8 cellular contexts compared by ENCODE assay signal in the genomic region with DNA sequence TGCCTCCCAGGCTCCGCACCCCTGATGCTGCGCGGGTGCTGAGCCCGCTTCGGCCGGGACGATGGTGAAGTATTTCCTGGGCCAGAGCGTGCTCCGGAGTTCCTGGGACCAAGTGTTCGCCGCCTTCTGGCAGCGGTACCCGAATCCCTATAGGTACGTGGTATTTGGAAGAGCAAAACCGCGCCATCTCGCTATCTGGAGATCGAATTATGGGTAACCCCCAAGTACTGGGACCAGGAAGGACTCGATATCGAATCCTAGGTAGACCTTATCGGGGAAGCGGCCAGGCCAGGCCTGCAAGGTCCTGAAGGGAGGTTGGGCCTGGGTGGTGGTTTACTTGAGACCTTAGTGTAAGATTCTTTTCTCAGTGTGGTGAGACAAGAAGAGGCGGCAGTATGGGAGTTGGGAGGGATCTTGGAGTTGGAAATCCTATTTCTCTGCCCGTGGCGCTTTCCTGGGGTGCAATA. TPM values are rescaled to one million over a fixed set of nuclear protein-coding genes. Genes with fewer than 3 reads are reported as not detected.
DNase-seq lines count a peak whose midpoint lies in the region; FAIRE-seq and TF ChIP-seq lines count a peak whose summit lies in the region.

No MANE protein-coding gene starts in this region.

- H3K9me3 ChIP-seq in mononuclear cell (ENCODE audit: low read depth, low read length) = no peaks in the 10 kb centered on the region

- peak overlapping the region; percentile 75 for H3K4me3 ChIP-seq in mononuclear cell (ENCODE audit: low read length)

- H3K4me1 ChIP-seq in mononuclear cell (ENCODE audit: insufficient read depth, low read length) = peaks cover 87% of the 10 kb centered on the region

- peak overlapping the region; percentile 85 for H3K4me3 Mint-ChIP-seq in chondrocyte (ENCODE audit: unreplicated experiment)

- no peak for FAIRE-seq in frontal cortex (lab: Jason Lieb, UNC)

- peak overlapping the region; percentile 88 for H3K27ac Mint-ChIP-seq in chondrocyte (ENCODE audit: unreplicated experiment)

- H3K9me3 Mint-ChIP-seq in chondrocyte (ENCODE audit: low read depth) = no peaks in the 10 kb centered on the region

- in situ Hi-C loops in G401 (cut with HindIII; ENCODE audit: low sequenced_read_pairs) = no loop called here
- in situ Hi-C loops in KBM-7 (cut with MboI; ENCODE audit: low pct_unique_long_range_greater_than_20kb, low sequenced_read_pairs) = no loop called here

- H3K27me3 ChIP-seq in mononuclear cell (ENCODE audit: insufficient read depth, low read length) = no peaks in the 10 kb centered on the region

- H3K36me3 Mint-ChIP-seq in chondrocyte (ENCODE audit: low read depth) = peaks cover 7% of the 10 kb centered on the region

- TF ChIP-seq CTCF in chondrocyte (IDR thresholded peaks at IDR 0.05) = no peak

- DNase-seq in G401 (ENCODE audit: low spot score) (peak; percentile 16), KBM-7 (peak; percentile 17), chondrocyte (ENCODE audit: low spot score) (no peak), NCI-H128 (lab: John Stamatoyannopoulos, UW; ENCODE audit: unreplicated experiment) (no peak), GM19238 (ENCODE audit: insufficient read length, low spot score) (no peak), frontal cortex (ENCODE audit: low spot score in 2 of 2) (no peak)
- DNase-seq in NK-92 treated with Interleukin-12 subunit alpha and Interleukin-12 subunit beta, amount 100 ng/mL, for 24 hours (lab: John Stamatoyannopoulos, UW) = no peak

- peaks cover 57% of the 10 kb centered on the region for H3K4me1 Mint-ChIP-seq in chondrocyte (ENCODE audit: low read depth)

- no peaks in the 10 kb centered on the region for H3K27me3 Mint-ChIP-seq in chondrocyte (ENCODE audit: low read depth)

RNA-seq across cellular contexts. Expression of gene PRELID1, which starts 0.4 kb away (rescaled TPM):
- total RNA-seq in G401 (2014; rRNA removed; shearing (Covaris generic)) = 393 and 426 TPM in 2 replicates
- total RNA-seq in chondrocyte (102 to 119 TPM (median 109 TPM) in 3 replicates), mononuclear cell (74.1 TPM), frontal cortex (42.4 TPM)

RNA-seq across cellular contexts. Expression of gene RAB24, which starts 0.4 kb away (rescaled TPM):
- 24.6 and 25.1 TPM in 2 replicates for total RNA-seq in G401 (2014; rRNA removed; shearing (Covaris generic))
- total RNA-seq in chondrocyte (31.5 to 37.3 TPM (median 36.7 TPM) in 3 replicates), mononuclear cell (20.1 TPM), frontal cortex (14.3 TPM)

RNA-seq across cellular contexts. Expression of gene MXD3, which starts 7.7 kb away (rescaled TPM):
- total RNA-seq in G401 (2014; rRNA removed; shearing (Covaris generic)) = 26.8 and 38.5 TPM in 2 replicates
- 6.5 to 9.4 TPM (median 8.4 TPM) in 3 replicates for total RNA-seq in chondrocyte
- total RNA-seq in mononuclear cell = 6.9 TPM
- total RNA-seq in frontal cortex = 3.7 TPM

RNA-seq across cellular contexts. Expression of gene LMAN2, which starts 47.5 kb away (rescaled TPM):
- 257 and 339 TPM in 2 replicates for total RNA-seq in G401 (2014; rRNA removed; shearing (Covaris generic))
- total RNA-seq in chondrocyte = 76.6 to 128 TPM (median 83.4 TPM) in 3 replicates
- total RNA-seq in mononuclear cell = 115 TPM
- total RNA-seq in frontal cortex = 88.9 TPM

RNA-seq across cellular contexts. Expression of gene RGS14, which starts 53.8 kb away (rescaled TPM):
- 72.9 and 91.8 TPM in 2 replicates for total RNA-seq in G401 (2014; rRNA removed; shearing (Covaris generic))
- total RNA-seq in chondrocyte (6.8 to 11.6 TPM (median 10.1 TPM) in 3 replicates), mononuclear cell (13.6 TPM), frontal cortex (7.7 TPM)

Comparison
In these comparisons a context has a peak if more than half of its experiments do, and no peak if none do; other contexts are left out.
1. DNase-seq: peak in G401 (single experiment) and KBM-7 (single experiment); none in chondrocyte (single experiment), NCI-H128 (single experiment), NK-92 treated with Interleukin-12 subunit alpha and Interleukin-12 subunit beta, amount 100 ng/mL, for 24 hours (single experiment), GM19238 (single experiment) and frontal cortex (0 of 2).